ENCODE assay signal across 8 cellular contexts in genomic region chr13:52012512-52012836, GRCh38. TPM values are rescaled to one million over a fixed set of nuclear protein-coding genes. Genes with fewer than 3 reads are reported as not detected.
DNase-seq lines count a peak whose midpoint lies in the region; ATAC-seq and TF ChIP-seq lines count a peak whose summit lies in the region.

No MANE protein-coding gene starts in this region.

- H3K27me3 ChIP-seq in fibroblast of lung (ENCODE audit: control insufficient read depth, insufficient read depth, low read length) (peaks cover 10% of the 10 kb centered on the region), sigmoid colon (no peaks in the 10 kb centered on the region)

- H3K27ac ChIP-seq in RWPE1 (peak overlapping the region; percentile 57), fibroblast of lung (ENCODE audit: insufficient read depth, low read length) (peak overlapping the region; percentile 78), sigmoid colon (peak overlapping the region; percentile 58 to 79 (median 77))

- no peak for TF ChIP-seq EP300 in sigmoid colon (IDR thresholded peaks at IDR 0.05)

- H3K79me2 ChIP-seq in fibroblast of lung (ENCODE audit: control insufficient read depth, insufficient read depth, low read length) = peaks cover 25% of the 10 kb centered on the region

- H3K4me2 ChIP-seq in fibroblast of lung (ENCODE audit: extremely low read depth, insufficient read depth, low read length) = peak overlapping the region; percentile 72

- H3K4me3 ChIP-seq in fibroblast of lung (replicated peaks in 1 of 4; ENCODE audit: control extremely low read depth in 1 of 4, insufficient read depth in 1 of 4, low read depth in 3 of 4, low read length in 4 of 4) (peak overlapping the region; percentile 85 to 99 (median 96)), sigmoid colon (peak overlapping the region; percentile 67 to 92 (median 78))

- CTCF ChIA-PET in RWPE1 (lab: Yijun Ruan, JAX) = interaction anchor here (0.6 to 0.9 kb wide), 3 partner anchors 215 to 438 kb away, joined by 3 read pairs; no protein-coding TSS in a partner anchor

- H3K9ac ChIP-seq in fibroblast of lung (ENCODE audit: insufficient read depth, low read length) = peak overlapping the region; percentile 66

- TF ChIP-seq CTCF in RWPE1 (conservative IDR thresholded peaks at IDR 0.05; ENCODE audit: low read depth) = no peak
- no peak for TF ChIP-seq CTCF in fibroblast of lung (conservative IDR thresholded peaks at IDR 0.05 in 1 of 2, IDR thresholded peaks at IDR 0.05 in 1 of 2; ENCODE audit: low read depth in 1 of 2, low read length in 2 of 2)
- no peak for TF ChIP-seq CTCF in sigmoid colon (IDR thresholded peaks at IDR 0.05)

- DNase-seq in RWPE1 (ENCODE audit: low spot score) = no peak
- DNase-seq in fibroblast of lung (ENCODE audit: low read depth in 2 of 2) = no peak
- DNase-seq in sigmoid colon = no peak
- no peak for DNase-seq in mucosa of gallbladder (ENCODE audit: low spot score)
- DNase-seq in dedifferentiated amniotic fluid mesenchymal stem cell (ENCODE audit: extremely low spot score) = no peak

- TF ChIP-seq POLR2A in sigmoid colon (IDR thresholded peaks at IDR 0.05) = no peak

- 0% methylated on average over 8 of the region's 8 CpGs for WGBS in sigmoid colon, 2 donors

- POLR2A ChIA-PET in RWPE1 (lab: Yijun Ruan, JAX; ENCODE audit: low non-redundant PET) = no interaction called here

- H2AFZ ChIP-seq in fibroblast of lung (ENCODE audit: low read length) = peak overlapping the region; percentile 93

- ATAC-seq in GM19372 (IDR thresholded peaks at IDR 0.05; ENCODE audit: low read depth, unreplicated experiment) (peak; percentile 0), GM18858 (IDR thresholded peaks at IDR 0.05; ENCODE audit: unreplicated experiment) (no peak), GM18520 (IDR thresholded peaks at IDR 0.05; ENCODE audit: unreplicated experiment) (no peak)

- no peaks in the 10 kb centered on the region for H3K9me3 ChIP-seq in fibroblast of lung (ENCODE audit: control insufficient read depth, insufficient read depth, low read depth, low read length)
- no peaks in the 10 kb centered on the region for H3K9me3 ChIP-seq in sigmoid colon

- H3K36me3 ChIP-seq in fibroblast of lung (ENCODE audit: control insufficient read depth, insufficient read depth, low read length) (no peaks in the 10 kb centered on the region), sigmoid colon (no peaks in the 10 kb centered on the region)

- intact Hi-C loops in sigmoid colon (cut with DNase I) = loop anchor here (5.0 kb wide), 3 partner anchors 195 to 560 kb away; partner anchors contain the start of genes INTS6 and WDFY2

- no peaks in the 10 kb centered on the region for H4K20me1 ChIP-seq in fibroblast of lung (ENCODE audit: control insufficient read depth, extremely low read depth, insufficient read depth, low read length)

- H3K4me1 ChIP-seq in fibroblast of lung (ENCODE audit: control insufficient read depth, extremely low read depth, insufficient read depth, low read length) (peaks cover 4% of the 10 kb centered on the region), sigmoid colon (peaks cover 0 to 32% (median 19%) of the 10 kb centered on the region in 4 donors)

RNA-seq across cellular contexts. Expression of gene ALG11, which starts 0.3 kb away (rescaled TPM):
- 18.7 and 20.3 TPM in 2 replicates for total RNA-seq in fibroblast of lung
- 14.7 and 21.8 TPM in 2 replicates for polyA plus RNA-seq in fibroblast of lung
- polyA plus RNA-seq in fibroblast of lung (2012) = 10.7 and 18.8 TPM in 2 replicates
- 2.1 and 3.8 TPM in 2 replicates for polyA minus RNA-seq in fibroblast of lung (ENCODE audit: low replicate concordance)
- 10 to 100 TPM; 11.6 to 20.6 (median 17.4) TPM for total RNA-seq in sigmoid colon
- polyA plus RNA-seq in sigmoid colon = 1 to 10 TPM; 1.2 to 9.3 (median 2.1) TPM
- 37.3 TPM for total RNA-seq in mucosa of gallbladder

RNA-seq across cellular contexts. Expression of gene ATP7B, which starts 1.2 kb away (rescaled TPM):
- 2.6 and 3.3 TPM in 2 replicates for total RNA-seq in fibroblast of lung
- polyA plus RNA-seq in fibroblast of lung = 1.0 and 1.7 TPM in 2 replicates
- polyA plus RNA-seq in fibroblast of lung (2012) = 0.90 and 1.7 TPM in 2 replicates
- polyA minus RNA-seq in fibroblast of lung (ENCODE audit: low replicate concordance) = 0.82 and 6.6 TPM in 2 replicates
- total RNA-seq in sigmoid colon = 1 to 10 TPM; 4.5 to 8.1 (median 5.5) TPM
- 1 to 10 TPM in 2 of 3 donors, under 1 TPM in 1; 0.60 to 5.1 (median 1.2) TPM for polyA plus RNA-seq in sigmoid colon
- 54.9 TPM for total RNA-seq in mucosa of gallbladder

RNA-seq across cellular contexts. Expression of gene UTP14C, which starts 12.0 kb away (rescaled TPM):
- total RNA-seq in fibroblast of lung (12.6 and 14.5 TPM in 2 replicates), sigmoid colon (10 to 100 TPM; 15.0 to 18.2 (median 15.8) TPM), mucosa of gallbladder (20.1 TPM)
- polyA plus RNA-seq in fibroblast of lung (13.7 and 20.5 TPM in 2 replicates), sigmoid colon (1 to 10 TPM; 1.8 to 9.7 (median 2.4) TPM)
- 7.8 and 12.8 TPM in 2 replicates for polyA plus RNA-seq in fibroblast of lung (2012)
- polyA minus RNA-seq in fibroblast of lung (ENCODE audit: low replicate concordance) = 1.1 and 1.7 TPM in 2 replicates
